22 cellular contexts compared by ENCODE assay signal in genomic region chr10:115801987-115802386, GRCh38.
DNase-seq lines count a peak whose midpoint lies in the region; ATAC-seq, FAIRE-seq and TF ChIP-seq lines count a peak whose summit lies in the region.
"Had no signal": no experiment of that assay in that cellular context is flagged by ENCODE, and none has a peak within 500 bp of the region (broad histone marks: within the 10 kb centered on the region; RNA-seq: fewer than 3 reads in every experiment).

No MANE protein-coding gene starts in this region.

- no peaks in the 10 kb centered on the region for H3K27me3 Mint-ChIP-seq in GM23338 (ENCODE audit: insufficient read depth, low read depth, poor library complexity)
- H3K27me3 Mint-ChIP-seq: B cell; CD4-positive, CD25-positive, alpha-beta regulatory T cell had no signal

- no TSS peak for BruUV-seq in endothelial cell of umbilical vein (replicated peaks; lab: Mats Ljungman, UMichigan)

- POLR2A ChIA-PET in endothelial cell of umbilical vein (lab: Charles Lee), result interaction anchor here (0.7 kb wide), 1 partner anchor 24 kb away, joined by 5 read pairs; no protein-coding TSS in a partner anchor

- H3K9me1 ChIP-seq in endothelial cell of umbilical vein (replicated peaks; ENCODE audit: control insufficient read depth, extremely low read depth, insufficient read depth, low read length), result no peaks in the 10 kb centered on the region

- H3K9me3 ChIP-seq in endothelial cell of umbilical vein (replicated peaks; ENCODE audit: control insufficient read depth, insufficient read depth, low read length), result no peaks in the 10 kb centered on the region

- no peaks in the 10 kb centered on the region for H3K27me3 ChIP-seq in GM23338 (ENCODE audit: insufficient read depth)
- H3K27me3 ChIP-seq in endothelial cell of umbilical vein (ENCODE audit: control insufficient read depth in 2 of 2, insufficient read depth in 2 of 2, low read length in 2 of 2), result no peaks in the 10 kb centered on the region

- peak overlapping the region; percentile 18; the same call in 1 of the 3 replicates for H3K4me3 Mint-ChIP-seq in GM23338
- H3K4me3 Mint-ChIP-seq: B cell; CD4-positive, CD25-positive, alpha-beta regulatory T cell had no signal

- no peaks in the 10 kb centered on the region for H3F3A ChIP-seq in GM23338 (replicated peaks; ENCODE audit: low read depth)

- H3K9me2 ChIP-seq in GM23338 (ENCODE audit: insufficient read depth), result no peaks in the 10 kb centered on the region

- intact Hi-C loops in endothelial cell of umbilical vein (cut with micrococcal nuclease), result loop anchor here (5.0 kb wide), 1 partner anchor 470 kb away; the partner anchor contains the start of gene GFRA1

- no peaks in the 10 kb centered on the region for H3K9me3 Mint-ChIP-seq in GM23338

- DNase-seq in GM23338 (ENCODE audit: low spot score), result peak; percentile 9
- DNase-seq in M059J (ENCODE audit: low read depth), result peak; percentile 23
- peak; percentile 35 for DNase-seq in endothelial cell of umbilical vein (ENCODE audit: low read depth, low spot score)
- peak; percentile 68 to 69 for DNase-seq in lung microvascular endothelial cell (ENCODE audit: low read depth in 2 of 2)
- DNase-seq: 8988T; CD4-positive, CD25-positive, alpha-beta regulatory T cell; COR-L47; DMS 273 treated with DMSO at 0.1 percent for 48 hours; DND-41; GM23248; NCI-H1417; NCI-H187 treated with DMSO at 0.1 percent for 48 hours; NCI-H345; NCI-H524 treated with DMSO at 0.1 percent for 48 hours; PC-3 had no signal

- dilution Hi-C loops in endothelial cell of umbilical vein (cut with MboI; ENCODE audit: extremely low pct_ligation_motif_present, low sequenced_read_pairs), result no loop called here

- H3K9ac ChIP-seq in endothelial cell of umbilical vein (replicated peaks; ENCODE audit: extremely low read depth, insufficient read depth, low read length), result no peak overlapping the region
- H3K9ac ChIP-seq: GM23248 had no signal

- H2AFZ ChIP-seq in GM23338 (no peak overlapping the region), endothelial cell of umbilical vein (ENCODE audit: low read depth, low read length) (no peak overlapping the region)
- H2AFZ ChIP-seq: GM23248 had no signal

- H3K4me1 ChIP-seq in GM23338 (ENCODE audit: insufficient read depth), result peaks cover 24% of the 10 kb centered on the region
- H3K4me1 ChIP-seq in endothelial cell of umbilical vein (ENCODE audit: control insufficient read depth, extremely low read depth, insufficient read depth, low read length), result no peaks in the 10 kb centered on the region

- peak; percentile 58 for ATAC-seq in GM23338
- no peak for ATAC-seq in HG02759 (IDR thresholded peaks at IDR 0.05; ENCODE audit: unreplicated experiment)
- ATAC-seq in GM19328 (IDR thresholded peaks at IDR 0.05; ENCODE audit: unreplicated experiment), result no peak
- ATAC-seq in HG03354 (IDR thresholded peaks at IDR 0.05; ENCODE audit: poor library complexity, severe bottlenecking, unreplicated experiment), result no peak
- ATAC-seq in GM19455 (IDR thresholded peaks at IDR 0.05; ENCODE audit: unreplicated experiment), result no peak
- ATAC-seq: PC-3 had no signal

- H3K4me2 ChIP-seq in GM23338, result peak overlapping the region; percentile 25; the same call in 1 of the 2 replicates
- H3K4me2 ChIP-seq in endothelial cell of umbilical vein (ENCODE audit: insufficient read depth, low read length), result no peak overlapping the region

- no peaks in the 10 kb centered on the region for H4K20me1 ChIP-seq in GM23338 (replicated peaks; ENCODE audit: insufficient read depth)
- no peaks in the 10 kb centered on the region for H4K20me1 ChIP-seq in endothelial cell of umbilical vein (replicated peaks; ENCODE audit: control insufficient read depth, extremely low read depth, insufficient read depth, low read length)

- no peak for FAIRE-seq in endothelial cell of umbilical vein (lab: Jason Lieb, UNC)

- TF ChIP-seq CTCF in GM23338 (conservative IDR thresholded peaks at IDR 0.05; ENCODE audit: low read depth in 2 of 2) (no peak), endothelial cell of umbilical vein (IDR thresholded peaks at IDR 0.05; ENCODE audit: extremely low read depth in 1 of 2, insufficient read depth in 1 of 2, low read depth in 1 of 2, low read length in 2 of 2) (no peak)

- H3K36me3 ChIP-seq in GM23338 (ENCODE audit: insufficient read depth), result no peaks in the 10 kb centered on the region
- no peaks in the 10 kb centered on the region for H3K36me3 ChIP-seq in endothelial cell of umbilical vein (ENCODE audit: control insufficient read depth in 2 of 2, extremely low read depth in 1 of 2, insufficient read depth in 2 of 2, low read length in 2 of 2)

- H3K79me2 ChIP-seq in GM23338 (replicated peaks; ENCODE audit: insufficient read depth), result no peaks in the 10 kb centered on the region
- H3K79me2 ChIP-seq in endothelial cell of umbilical vein (ENCODE audit: control insufficient read depth, insufficient read depth, low read length), result no peaks in the 10 kb centered on the region

- no peak overlapping the region for H3K4me3 ChIP-seq in GM23338
- no peak overlapping the region for H3K4me3 ChIP-seq in endothelial cell of umbilical vein (replicated peaks in 1 of 3; ENCODE audit: insufficient read depth in 1 of 3, low read depth in 1 of 3, low read length in 3 of 3)
- H3K4me3 ChIP-seq: GM23248 had no signal

- TF ChIP-seq POLR2A in endothelial cell of umbilical vein (IDR thresholded peaks at IDR 0.05; ENCODE audit: low read depth, low read length), result no peak

- CTCF ChIA-PET in endothelial cell of umbilical vein (lab: Charles Lee), result interaction anchor here (0.6 to 5.5 kb wide), 3 partner anchors 32 to 486 kb away, joined by 3 to 58 read pairs (median 4); no protein-coding TSS in a partner anchor

- H3K36me3 Mint-ChIP-seq in GM23338 (ENCODE audit: low read depth), result no peaks in the 10 kb centered on the region
- H3K36me3 Mint-ChIP-seq: CD4-positive, CD25-positive, alpha-beta regulatory T cell had no signal

- peak overlapping the region; percentile 11 for H3K27ac Mint-ChIP-seq in GM23338
- H3K27ac Mint-ChIP-seq: B cell; CD4-positive, CD25-positive, alpha-beta regulatory T cell had no signal

- H3K27ac ChIP-seq in GM23338 (ENCODE audit: low read depth), result no peak overlapping the region
- no peak overlapping the region for H3K27ac ChIP-seq in endothelial cell of umbilical vein (ENCODE audit: insufficient read depth, low read depth, low read length)
- H3K27ac ChIP-seq: GM23248, HL-60, RWPE1 had no signal

- H3K4me1 Mint-ChIP-seq in GM23338, result peaks cover 29% of the 10 kb centered on the region
- H3K4me1 Mint-ChIP-seq: B cell; CD4-positive, CD25-positive, alpha-beta regulatory T cell had no signal

TF ChIP-seq in GM23338, 12 proteins besides CTCF, POLR2A, EP300 and RAD21 (continues in another document):
- TF ChIP-seq NANOG (IDR thresholded peaks at IDR 0.05; ENCODE audit: borderline replicate concordance), result no peak
- TF ChIP-seq REST (IDR thresholded peaks at IDR 0.05; ENCODE audit: unreplicated experiment), result no peak

TF ChIP-seq in endothelial cell of umbilical vein, 7 proteins besides CTCF, POLR2A, EP300 and RAD21:
- TF ChIP-seq, protein P1, sequence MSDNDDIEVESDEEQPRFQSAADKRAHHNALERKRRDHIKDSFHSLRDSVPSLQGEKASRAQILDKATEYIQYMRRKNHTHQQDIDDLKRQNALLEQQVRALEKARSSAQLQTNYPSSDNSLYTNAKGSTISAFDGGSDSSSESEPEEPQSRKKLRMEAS (IDR thresholded peaks at IDR 0.05; ENCODE audit: insufficient read depth, insufficient read length), result no peak
- TF ChIP-seq POLR2AphosphoS5 (IDR thresholded peaks at IDR 0.05; ENCODE audit: insufficient read depth, low read depth, low read length), result no peak
- TF ChIP-seq FOS (IDR thresholded peaks at IDR 0.05; ENCODE audit: borderline replicate concordance, insufficient read depth, low read length), result no peak
- TF ChIP-seq MYC (IDR thresholded peaks at IDR 0.05; ENCODE audit: low read depth, low read length), result no peak
- TF ChIP-seq EZH2 (IDR thresholded peaks at IDR 0.05; ENCODE audit: borderline replicate concordance, low read depth, low read length, severe bottlenecking), result no peak
- TF ChIP-seq GATA2 (IDR thresholded peaks at IDR 0.05; ENCODE audit: insufficient read depth, insufficient read length, low read depth, low read length), result no peak
- no peak for TF ChIP-seq JUN (IDR thresholded peaks at IDR 0.05; ENCODE audit: borderline replicate concordance, insufficient read depth, insufficient read length, low read depth)

Comparison
In these comparisons a context has a peak if more than half of its experiments do, and no peak if none do; other contexts are left out.
1. DNase-seq: peak in every context shown above with its lines; median percentile 68 in lung microvascular endothelial cell; 35 in endothelial cell of umbilical vein; 23 in M059J; 9 in GM23338.